24 cellular contexts compared by ENCODE assay signal in genomic region chr2:33727361-33728032, GRCh38.
"Had no signal": no experiment of that assay in that cellular context is flagged by ENCODE, and none has a peak within 500 bp of the region (broad histone marks: within the 10 kb centered on the region; RNA-seq: fewer than 3 reads in every experiment).

No MANE protein-coding gene starts in this region.

- H3K4me3 Mint-ChIP-seq: nephron, neural progenitor cell, type B pancreatic cell had no signal

- H3K4me2 ChIP-seq: neural progenitor cell had no signal

- H3K27ac ChIP-seq: dorsolateral prefrontal cortex, gastrocnemius medialis, heart left ventricle, left lung, lower lobe of right lung, neural progenitor cell, ovary, psoas muscle, right lobe of liver had no signal

- H3K4me1 ChIP-seq: gastrocnemius medialis, heart left ventricle, left lung, lower lobe of right lung, neural progenitor cell, psoas muscle, right lobe of liver had no signal

- ATAC-seq: gastrocnemius medialis, left cardiac atrium, left lung, psoas muscle had no signal

- H2AFZ ChIP-seq: neural progenitor cell had no signal

- H3K9ac ChIP-seq: neural progenitor cell had no signal

- H3K4me3 ChIP-seq: dorsolateral prefrontal cortex, gastrocnemius medialis, heart left ventricle, left lung, lower lobe of right lung, neural progenitor cell, ovary, psoas muscle, right lobe of liver had no signal

- H3K4me1 Mint-ChIP-seq: nephron, neural progenitor cell had no signal

- H3K27ac Mint-ChIP-seq: nephron, neural progenitor cell, type B pancreatic cell had no signal

- DNase-seq: caudate nucleus; cerebellar nuclear complex; dorsolateral prefrontal cortex; effector CD4-positive, alpha-beta T cell; foreskin fibroblast; gastrocnemius medialis; hippocampal formation; left cardiac atrium; lower lobe of right lung; nucleus accumbens; ovary; psoas muscle; right lobe of liver; small intestine; stimulated activated CD4-positive, alpha-beta T cell treated with anti-CD3 and anti-CD28 coated beads, Interleukin-15, amount 100 ng/mL, for 24 hours; stimulated activated CD4-positive, alpha-beta T cell treated with anti-CD3 and anti-CD28 coated beads, Interleukin-2, amount 100 ng/mL, for 48 hours; stimulated activated naive CD4-positive, alpha-beta T cell had no signal

- FAIRE-seq: colon, islet of Langerhans, small intestine had no signal

- H3K27me3 Mint-ChIP-seq: type B pancreatic cell had no signal

- H3K36me3 ChIP-seq: gastrocnemius medialis, heart left ventricle, left lung, lower lobe of right lung, neural progenitor cell, ovary, right lobe of liver had no signal

- H3K9me3 Mint-ChIP-seq: nephron, type B pancreatic cell had no signal

- H3K9me3 ChIP-seq: gastrocnemius medialis, heart left ventricle, lower lobe of right lung, ovary, psoas muscle, right lobe of liver had no signal

- H3K27me3 ChIP-seq: dorsolateral prefrontal cortex, gastrocnemius medialis, heart left ventricle, left lung, neural progenitor cell, ovary, right lobe of liver had no signal
